Comparison of ENCODE assay signal across 8 cellular contexts in genomic region chr1:92961131-92961895, GRCh38.
DNase-seq lines count a peak whose midpoint lies in the region; ATAC-seq and TF ChIP-seq lines count a peak whose summit lies in the region.

TSS of gene DIPK1A (minus strand) at chr1:92961462. CDS start at chr1:92961429, 33 bp downstream.

- peak within 1 kb of the TSS; percentile 90 for H3K9ac ChIP-seq in mucosa of stomach (ENCODE audit: low read length)

- ATAC-seq in GM19324 (IDR thresholded peaks at IDR 0.05; ENCODE audit: low FRiP score, unreplicated experiment) (peak; percentile 54), HG03457 (IDR thresholded peaks at IDR 0.05; ENCODE audit: unreplicated experiment) (peak; percentile 36)

- peaks cover 9% of the 10 kb centered on the region for H3K4me1 ChIP-seq in mucosa of stomach (ENCODE audit: control insufficient read depth, insufficient read depth, low read length)

- no peaks in the 10 kb centered on the region for H3K36me3 ChIP-seq in mucosa of stomach (ENCODE audit: control insufficient read depth, insufficient read depth, low read length)

- TF ChIP-seq CTCF in epithelial cell of esophagus (IDR thresholded peaks at IDR 0.05; ENCODE audit: insufficient read depth, low read depth, low read length, missing control alignments): no peak

- H3K4me3 ChIP-seq in epithelial cell of esophagus (ENCODE audit: low read length) (peak within 1 kb of the TSS; percentile 54), mucosa of stomach (ENCODE audit: low read length) (peak within 1 kb of the TSS; percentile 87)

- H3K9me3 ChIP-seq in mucosa of stomach (ENCODE audit: control insufficient read depth, low read length): no peaks in the 10 kb centered on the region

- DNase-seq in C1 segment of cervical spinal cord (lab: John Stamatoyannopoulos, UW) (peak in 13 of 14 donors; percentile 51 to 91 (median 83)), NOMO-1 treated with DMSO at 0.1 percent for 48 hours (lab: John Stamatoyannopoulos, UW; ENCODE audit: unreplicated experiment) (peak; percentile 43), activated T-cell treated with anti-CD3 and anti-CD28 coated beads for 1 hour (ENCODE audit: low read depth) (peak; percentile 59), epithelial cell of esophagus (ENCODE audit: low read depth) (peak; percentile 68)
- peak; percentile 78 for DNase-seq in stimulated activated CD8-positive, alpha-beta memory T cell treated with anti-CD3 and anti-CD28 coated beads, Interleukin-4, amount 100 ng/mL, for 48 hours

- no peaks in the 10 kb centered on the region for H3K27me3 ChIP-seq in mucosa of stomach (ENCODE audit: control insufficient read depth, insufficient read depth, low read length)

Comparison
In these comparisons a context has a peak if more than half of its experiments do, and no peak if none do; other contexts are left out.
1. Peak in every context shown above with its lines: DNase-seq, ATAC-seq and H3K4me3 ChIP-seq.